ENCODE assay signal across 18 cellular contexts in genomic region chr1:157673008-157673407, GRCh38. TPM values are rescaled to one million over a fixed set of nuclear protein-coding genes. Genes with fewer than 3 reads are reported as not detected.
A peak's percentile ranks its signal among the peaks of the same experiment; 100 is the strongest.
DNase-seq lines count a peak whose midpoint lies in the region; ATAC-seq and TF ChIP-seq lines count a peak whose summit lies in the region.
"Had no signal": no experiment of that assay in that cellular context is flagged by ENCODE, and none has a peak within 500 bp of the region (broad histone marks: within the 10 kb centered on the region; RNA-seq: fewer than 3 reads in every experiment).

No MANE protein-coding gene starts in this region.

- POLR2A ChIA-PET in HEK293 (lab: Yijun Ruan, JAX), result no interaction called here

- H3K27ac ChIP-seq in HEK293 (ENCODE audit: extremely low read depth, low read depth, low read length), result no peak overlapping the region
- H3K27ac ChIP-seq: 22Rv1; A549; BLaER1 treated with 17β-estradiol and CSF1 and Interleukin-3, amounts not matched to agents 10 nM and 100 nM; C4-2B had no signal

- no peaks in the 10 kb centered on the region for H3K27me3 Mint-ChIP-seq in stimulated activated naive B cell treated with anti-CD40 and anti-IgM and Interleukin-4, amounts not matched to agents 10 μg/mL and 1 μg/mL and 100 μg/mL, for 72 hours
- H3K27me3 Mint-ChIP-seq: B cell had no signal

- H3K36me3 ChIP-seq in HEK293 (ENCODE audit: control insufficient read depth in 2 of 2, insufficient read depth in 1 of 2, low read length in 2 of 2), result no peaks in the 10 kb centered on the region
- H3K36me3 ChIP-seq: BLaER1 treated with 17β-estradiol and CSF1 and Interleukin-3, amounts not matched to agents 10 nM and 100 nM had no signal

- peaks cover 50 to 61% of the 10 kb centered on the region in 2 donors for H3K36me3 Mint-ChIP-seq in stimulated activated naive B cell treated with anti-CD40 and anti-IgM and Interleukin-4, amounts not matched to agents 10 μg/mL and 1 μg/mL and 100 μg/mL, for 72 hours

- ATAC-seq in stimulated activated naive B cell treated with anti-CD40 and anti-IgM and Interleukin-4, amounts not matched to agents 10 μg/mL and 1 μg/mL and 100 μg/mL, for 72 hours (replicated peaks), result no peak
- ATAC-seq: A549; CD8-positive, alpha-beta T cell had no signal

- no peaks in the 10 kb centered on the region for H3K9me3 ChIP-seq in HEK293 (ENCODE audit: control insufficient read depth, insufficient read depth, low read depth, low read length)
- H3K9me3 ChIP-seq: A549 had no signal

- no peaks in the 10 kb centered on the region for H3K4me1 Mint-ChIP-seq in stimulated activated naive B cell treated with anti-CD40 and anti-IgM and Interleukin-4, amounts not matched to agents 10 μg/mL and 1 μg/mL and 100 μg/mL, for 72 hours
- H3K4me1 Mint-ChIP-seq: B cell had no signal

- H3K27ac Mint-ChIP-seq in stimulated activated naive B cell treated with anti-CD40 and anti-IgM and Interleukin-4, amounts not matched to agents 10 μg/mL and 1 μg/mL and 100 μg/mL, for 72 hours, result peak overlapping the region; percentile 5
- H3K27ac Mint-ChIP-seq: B cell; CD4-positive, alpha-beta T cell; CD8-positive, alpha-beta T cell had no signal

- TF ChIP-seq CTCF in HEK293 (tag by site-specific recombination; IDR thresholded peaks at IDR 0.05), result no peak

- no peak overlapping the region for H3K4me3 ChIP-seq in HEK293 (ENCODE audit: low read depth, low read length)
- H3K4me3 ChIP-seq: A549; BLaER1 treated with 17β-estradiol and CSF1 and Interleukin-3, amounts not matched to agents 10 nM and 100 nM had no signal

- DNase-seq in DMS53 (lab: John Stamatoyannopoulos, UW), result peak; percentile 5
- DNase-seq in DMS53 treated with DMSO at 0.1 percent for 48 hours (lab: John Stamatoyannopoulos, UW; ENCODE audit: unreplicated experiment), result no peak
- DNase-seq in stimulated activated naive B cell treated with anti-CD40 and anti-IgM and Interleukin-4, amounts not matched to agents 10 μg/mL and 1 μg/mL and 100 μg/mL, for 72 hours, result no peak
- no peak for DNase-seq in ureter (ENCODE audit: low spot score)
- DNase-seq: AML-193; Caco-2; Calu3; CD4-positive, alpha-beta T cell; CD8-positive, alpha-beta T cell; DMS79 treated with DMSO at 0.1 percent for 48 hours; GF-D8 had no signal

- H3K4me1 ChIP-seq in HEK293 (ENCODE audit: control insufficient read depth, insufficient read depth, low read length), result no peaks in the 10 kb centered on the region
- H3K4me1 ChIP-seq: A549; BLaER1 treated with 17β-estradiol and CSF1 and Interleukin-3, amounts not matched to agents 10 nM and 100 nM; Caco-2 had no signal

- CTCF ChIA-PET in HEK293 (lab: Yijun Ruan, JAX), result no interaction called here

- no peak overlapping the region for H3K4me3 Mint-ChIP-seq in stimulated activated naive B cell treated with anti-CD40 and anti-IgM and Interleukin-4, amounts not matched to agents 10 μg/mL and 1 μg/mL and 100 μg/mL, for 72 hours
- H3K4me3 Mint-ChIP-seq: B cell; CD4-positive, alpha-beta T cell; CD8-positive, alpha-beta T cell had no signal

- H3K9me3 Mint-ChIP-seq in stimulated activated naive B cell treated with anti-CD40 and anti-IgM and Interleukin-4, amounts not matched to agents 10 μg/mL and 1 μg/mL and 100 μg/mL, for 72 hours, result peaks cover 19 to 31% of the 10 kb centered on the region in 2 donors

TF ChIP-seq in HEK293, 187 proteins besides CTCF, POLR2A, EP300 and RAD21:
- no peak for TF ChIP-seq ZNF37A (tag by site-specific recombination; IDR thresholded peaks at IDR 0.05)
- TF ChIP-seq ZNF146 (tag by site-specific recombination; IDR thresholded peaks at IDR 0.05), result peak; percentile 56; the same call in 1 of the 2 replicates

RNA-seq across cellular contexts. Expression of gene FCRL3, which starts 27.6 kb away (rescaled TPM):
- not detected for total RNA-seq in ureter
- total RNA-seq: A172, Caco-2 had no signal
